In genomic region chr1:25895365-25895990, GRCh38 we compare ENCODE assay signal across 9 cellular contexts. TPM values are rescaled to one million over a fixed set of nuclear protein-coding genes. Genes with fewer than 3 reads are reported as not detected.
DNase-seq lines count a peak whose midpoint lies in the region; ATAC-seq, FAIRE-seq and TF ChIP-seq lines count a peak whose summit lies in the region.
"Had no signal": no experiment of that assay in that cellular context is flagged by ENCODE, and none has a peak within 500 bp of the region (broad histone marks: within the 10 kb centered on the region; RNA-seq: fewer than 3 reads in every experiment).

No MANE protein-coding gene starts in this region.

- H3K9ac ChIP-seq in MM.1S (ENCODE audit: low read length) = no peak overlapping the region

- peak; percentile 97 for TF ChIP-seq CTCF in MM.1S (IDR thresholded peaks at IDR 0.05; ENCODE audit: low read length)
- peak; percentile 94 for TF ChIP-seq CTCF in RWPE1 (conservative IDR thresholded peaks at IDR 0.05; ENCODE audit: low read depth)
- peak; percentile 93 to 99 (median 99) for TF ChIP-seq CTCF in esophagus squamous epithelium (IDR thresholded peaks at IDR 0.05)

- peaks cover 8% of the 10 kb centered on the region for H3K79me2 ChIP-seq in MM.1S (ENCODE audit: low read length)

- no peaks in the 10 kb centered on the region for H3K4me1 ChIP-seq in MM.1S (ENCODE audit: low read length)
- peaks cover 20 to 64% (median 29%) of the 10 kb centered on the region in 3 donors for H3K4me1 ChIP-seq in esophagus squamous epithelium

- no peak overlapping the region for H3K27ac Mint-ChIP-seq in natural killer cell treated with Interleukin-12 subunit alpha and Interleukin-12 subunit beta and Interleukin-15 and Interleukin-18, amount 100 ng/mL, for 72 hours

- no peak overlapping the region for H2AFZ ChIP-seq in MM.1S (ENCODE audit: low read length)

- H3K27me3 Mint-ChIP-seq in natural killer cell treated with Interleukin-12 subunit alpha and Interleukin-12 subunit beta and Interleukin-15 and Interleukin-18, amount 100 ng/mL, for 72 hours = no peaks in the 10 kb centered on the region

- H3K4me1 Mint-ChIP-seq in natural killer cell treated with Interleukin-12 subunit alpha and Interleukin-12 subunit beta and Interleukin-15 and Interleukin-18, amount 100 ng/mL, for 72 hours (ENCODE audit: low read depth in 2 of 2) = peaks cover 8 to 11% of the 10 kb centered on the region in 2 donors

- H3K27ac ChIP-seq in MM.1S (ENCODE audit: low read length) = no peak overlapping the region
- H3K27ac ChIP-seq in RWPE1 = peak overlapping the region; percentile 99
- peak overlapping the region in 1 of 4 donors; percentile 43 for H3K27ac ChIP-seq in esophagus squamous epithelium

- CTCF ChIA-PET in RWPE1 (lab: Yijun Ruan, JAX) = interaction anchor here (0.6 to 2.2 kb wide), 16 partner anchors 8 to 426 kb away, joined by 3 to 12 read pairs (median 4); partner anchors contain the start of genes PAFAH2, PAQR7 and SLC30A2

- POLR2A ChIA-PET in RWPE1 (lab: Yijun Ruan, JAX; ENCODE audit: low non-redundant PET) = interaction anchor here (0.8 kb wide), 1 partner anchor 21 kb away, joined by 3 read pairs; no protein-coding TSS in a partner anchor

- H3K36me3 Mint-ChIP-seq in natural killer cell treated with Interleukin-12 subunit alpha and Interleukin-12 subunit beta and Interleukin-15 and Interleukin-18, amount 100 ng/mL, for 72 hours = no peaks in the 10 kb centered on the region

- H3K9me3 ChIP-seq in MM.1S (replicated peaks; ENCODE audit: insufficient read depth, low read length) (no peaks in the 10 kb centered on the region), esophagus squamous epithelium (no peaks in the 10 kb centered on the region)

- H3K4me3 ChIP-seq in MM.1S (ENCODE audit: low read length) (no peak overlapping the region), esophagus squamous epithelium (no peak overlapping the region)

- H3K9me3 Mint-ChIP-seq in natural killer cell treated with Interleukin-12 subunit alpha and Interleukin-12 subunit beta and Interleukin-15 and Interleukin-18, amount 100 ng/mL, for 72 hours = no peaks in the 10 kb centered on the region

- peaks cover 12% of the 10 kb centered on the region; the same call in 1 of the 2 replicates for H3F3A ChIP-seq in MM.1S (ENCODE audit: insufficient read depth, low read length)

- no peak overlapping the region for H3K4me3 Mint-ChIP-seq in natural killer cell treated with Interleukin-12 subunit alpha and Interleukin-12 subunit beta and Interleukin-15 and Interleukin-18, amount 100 ng/mL, for 72 hours

- H3K36me3 ChIP-seq in MM.1S (replicated peaks; ENCODE audit: insufficient read depth, low read length) (peaks cover 6% of the 10 kb centered on the region; the same call in 1 of the 2 replicates), esophagus squamous epithelium (peaks cover 0 to 13% (median 0%) of the 10 kb centered on the region in 3 donors)

- no peaks in the 10 kb centered on the region for H3K9me2 ChIP-seq in MM.1S (replicated peaks; ENCODE audit: insufficient read depth, low read length)

- no peak for TF ChIP-seq POLR2A in H54 (IDR thresholded peaks at IDR 0.05; ENCODE audit: low read depth, low read length)
- TF ChIP-seq POLR2A in esophagus squamous epithelium (IDR thresholded peaks at IDR 0.05) = no peak

- H4K20me1 ChIP-seq in MM.1S (ENCODE audit: insufficient read depth, low read length) = no peaks in the 10 kb centered on the region

- ATAC-seq in natural killer cell treated with Interleukin-12 subunit alpha and Interleukin-12 subunit beta and Interleukin-15 and Interleukin-18, amount 100 ng/mL, for 72 hours = peak; percentile 98

- H3K4me2 ChIP-seq in MM.1S (ENCODE audit: low read depth, low read length) = no peak overlapping the region

- intact Hi-C loops in esophagus squamous epithelium (cut with DNase I) = loop anchor here (1.0 kb wide), 1 partner anchor 103 kb away; the partner anchor contains the start of gene PAFAH2

- 7 to 28% methylated on average over 9 to 11 of the region's 12 CpGs for WGBS in esophagus squamous epithelium, 2 donors

- peak; percentile 33 for FAIRE-seq in H54 (lab: Jason Lieb, UNC)
- FAIRE-seq: islet of Langerhans had no signal

- H3K27me3 ChIP-seq in MM.1S (replicated peaks; ENCODE audit: insufficient read depth, low read length) (no peaks in the 10 kb centered on the region), esophagus squamous epithelium (no peaks in the 10 kb centered on the region)

- DNase-seq in DMS79 treated with DMSO at 0.1 percent for 48 hours (lab: John Stamatoyannopoulos, UW) = peak; percentile 70
- no peak for DNase-seq in H54 (ENCODE audit: insufficient read length, low spot score)
- DNase-seq in MM.1S = peak; percentile 87
- peak; percentile 94 for DNase-seq in RWPE1 (ENCODE audit: low spot score)
- DNase-seq in activated T-helper 1 cell treated with Interleukin-2 at 50 U/mL for 16 hours (ENCODE audit: low read depth) = peak; percentile 85
- peak; percentile 55 for DNase-seq in esophagus squamous epithelium (lab: John Stamatoyannopoulos, UW)
- DNase-seq in natural killer cell treated with Interleukin-12 subunit alpha and Interleukin-12 subunit beta and Interleukin-15 and Interleukin-18, amount 100 ng/mL, for 72 hours (ENCODE audit: low spot score) = peak; percentile 87
- peak; percentile 82 to 94 (median 87) for DNase-seq in stimulated activated naive CD4-positive, alpha-beta T cell (lab: John Stamatoyannopoulos, UW)

RNA-seq across cellular contexts. Expression of gene STMN1, which starts 10.7 kb away (rescaled TPM):
- 10 to 100 TPM; 29.6 to 65.5 (median 42.7) TPM for total RNA-seq in esophagus squamous epithelium
- total RNA-seq in natural killer cell treated with Interleukin-12 subunit alpha and Interleukin-12 subunit beta and Interleukin-15 and Interleukin-18, amount 100 ng/mL, for 72 hours = 100 to 1,000 TPM; 142 to 259 TPM

RNA-seq across cellular contexts. Expression of gene PAQR7, which starts 20.0 kb away (rescaled TPM):
- total RNA-seq in esophagus squamous epithelium = 10 to 100 TPM in 3 of 4 donors, 1 to 10 TPM in 1; 6.6 to 18.3 (median 12.1) TPM
- total RNA-seq in natural killer cell treated with Interleukin-12 subunit alpha and Interleukin-12 subunit beta and Interleukin-15 and Interleukin-18, amount 100 ng/mL, for 72 hours = 1 to 10 TPM; 5.2 to 6.3 TPM

RNA-seq across cellular contexts. Expression of gene AUNIP, which starts 36.2 kb away (rescaled TPM):
- 1 to 10 TPM; 1.3 to 5.4 (median 2.5) TPM for total RNA-seq in esophagus squamous epithelium
- total RNA-seq in natural killer cell treated with Interleukin-12 subunit alpha and Interleukin-12 subunit beta and Interleukin-15 and Interleukin-18, amount 100 ng/mL, for 72 hours = 10 to 100 TPM in 1 of 2 donors, 1 to 10 TPM in 1; 4.2 to 15.1 TPM
